ENCODE assay signal across 8 cellular contexts in the genomic region with DNA sequence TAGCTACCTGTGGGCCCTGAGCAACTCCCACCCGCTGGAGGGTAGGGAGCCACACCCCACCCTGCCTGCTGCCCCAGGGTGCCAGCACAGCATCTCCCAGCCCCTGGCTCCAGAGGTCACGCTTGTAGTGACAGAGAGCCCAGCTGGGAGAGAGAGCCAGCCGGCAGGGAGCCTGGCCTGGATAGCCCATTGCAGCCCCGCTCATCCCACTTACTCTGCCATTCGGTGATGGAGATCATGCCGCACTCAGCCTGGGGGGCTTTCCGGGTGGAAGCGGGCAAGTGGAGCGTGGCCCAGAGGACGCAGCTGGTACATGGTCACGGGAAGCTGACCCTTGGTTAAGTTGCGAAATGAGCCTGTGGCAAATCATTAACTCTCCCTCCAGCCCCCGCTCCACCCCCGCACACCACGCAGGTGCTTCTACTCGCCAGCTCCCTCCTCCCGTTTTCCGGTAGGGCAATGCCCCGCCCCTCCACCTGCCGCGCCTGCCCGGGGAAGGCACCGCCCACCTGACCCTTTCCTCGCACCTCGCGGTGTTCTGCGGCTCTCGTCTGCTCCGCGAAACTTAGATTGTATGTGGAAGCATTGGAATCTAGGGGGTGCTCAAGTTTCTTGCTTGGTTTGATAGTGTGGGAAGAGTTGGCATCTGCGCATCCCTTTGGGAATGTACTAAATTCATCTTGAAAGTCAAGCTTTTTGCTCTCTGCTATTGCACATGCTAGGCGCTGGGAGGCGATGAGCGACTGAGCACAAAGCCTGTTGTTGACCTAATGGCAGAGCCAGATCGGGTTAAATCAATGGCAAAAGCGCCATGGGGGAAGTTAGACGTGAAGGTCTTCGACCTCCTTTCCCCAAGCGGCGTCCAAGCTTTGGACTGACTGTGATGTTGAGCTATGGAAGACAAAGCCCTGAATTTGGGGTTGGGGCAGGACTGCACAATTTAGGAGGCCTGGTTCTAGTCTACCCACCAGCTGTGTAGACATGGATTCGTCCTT. TPM values are rescaled to one million over a fixed set of nuclear protein-coding genes. Genes with fewer than 3 reads are reported as not detected.
DNase-seq lines count a peak whose midpoint lies in the region; ATAC-seq and TF ChIP-seq lines count a peak whose summit lies in the region.

A gene with protein sequence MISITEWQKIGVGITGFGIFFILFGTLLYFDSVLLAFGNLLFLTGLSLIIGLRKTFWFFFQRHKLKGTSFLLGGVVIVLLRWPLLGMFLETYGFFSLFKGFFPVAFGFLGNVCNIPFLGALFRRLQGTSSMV (minus strand): TSS at position 321 of the 995 bp plus-strand sequence. CDS start 82 bp downstream, at position 239.

- peak; percentile 65 for ATAC-seq in stimulated activated naive CD8-positive, alpha-beta T cell treated with anti-CD3 and anti-CD28 coated beads, Interleukin-15, Interleukin-2, amounts not matched to agents 100 U/mL and 50 U/mL, for 24 hours
- no peak for ATAC-seq in HG03039 (IDR thresholded peaks at IDR 0.05; ENCODE audit: unreplicated experiment)

- H3K36me3 Mint-ChIP-seq in HFFc6 (ENCODE audit: low read depth) = no peaks in the 10 kb centered on the region

- peak; percentile 83 for TF ChIP-seq CTCF in HFFc6 (IDR thresholded peaks at IDR 0.05)

- DNase-seq in DMS153 (lab: John Stamatoyannopoulos, UW) (peak; percentile 86), HFFc6 (peak; percentile 87), NCI-H2171 (lab: John Stamatoyannopoulos, UW) (peak; percentile 56), activated T-cell treated with anti-CD3 and anti-CD28 coated beads for 1 hour (ENCODE audit: low read depth) (peak; percentile 13), erythroblast (lab: John Stamatoyannopoulos, UW) (peak; percentile 50 to 53), middle frontal gyrus (ENCODE audit: extremely low spot score, low spot score) (peak; percentile 43)
- peak; percentile 55 for DNase-seq in stimulated activated naive CD8-positive, alpha-beta T cell treated with anti-CD3 and anti-CD28 coated beads, Interleukin-15, Interleukin-2, amounts not matched to agents 100 U/mL and 50 U/mL, for 24 hours

- peaks cover 6% of the 10 kb centered on the region for H3K4me1 Mint-ChIP-seq in HFFc6 (ENCODE audit: low read depth)

- peaks cover 4% of the 10 kb centered on the region for H3K27me3 Mint-ChIP-seq in HFFc6 (ENCODE audit: insufficient read depth)

- H3K4me3 Mint-ChIP-seq in HFFc6 = peak within 1 kb of the TSS; percentile 71

- H3K9me3 Mint-ChIP-seq in HFFc6 = no peaks in the 10 kb centered on the region

- no peak within 1 kb of the TSS for H3K27ac Mint-ChIP-seq in HFFc6

- TF ChIP-seq POLR2A in erythroblast (IDR thresholded peaks at IDR 0.05; ENCODE audit: low read length) = no peak

RNA-seq across cellular contexts. Expression of the gene that starts here (rescaled TPM):
- total RNA-seq in HFFc6 (2021; fragmentation: NEBNext Ultra II Directional; extraction: Animal tissue kit (Norgen Biotek cat#: 25700)) = not detected

Comparison
In these comparisons a context has a peak if more than half of its experiments do, and no peak if none do; other contexts are left out.
1. Peak in DNase-seq in HFFc6; RNA of the gene not detected or under 1 TPM.
2. DNase-seq: peak in every context shown above with its lines; median percentile 87 in HFFc6; 86 in DMS153; 56 in NCI-H2171; 55 in stimulated activated naive CD8-positive, alpha-beta T cell treated with anti-CD3 and anti-CD28 coated beads, Interleukin-15, Interleukin-2, amounts not matched to agents 100 U/mL and 50 U/mL, for 24 hours; 52 in erythroblast; 43 in middle frontal gyrus; 13 in activated T-cell treated with anti-CD3 and anti-CD28 coated beads for 1 hour.